1 cellular context compared by ENCODE assay signal in the genomic region with DNA sequence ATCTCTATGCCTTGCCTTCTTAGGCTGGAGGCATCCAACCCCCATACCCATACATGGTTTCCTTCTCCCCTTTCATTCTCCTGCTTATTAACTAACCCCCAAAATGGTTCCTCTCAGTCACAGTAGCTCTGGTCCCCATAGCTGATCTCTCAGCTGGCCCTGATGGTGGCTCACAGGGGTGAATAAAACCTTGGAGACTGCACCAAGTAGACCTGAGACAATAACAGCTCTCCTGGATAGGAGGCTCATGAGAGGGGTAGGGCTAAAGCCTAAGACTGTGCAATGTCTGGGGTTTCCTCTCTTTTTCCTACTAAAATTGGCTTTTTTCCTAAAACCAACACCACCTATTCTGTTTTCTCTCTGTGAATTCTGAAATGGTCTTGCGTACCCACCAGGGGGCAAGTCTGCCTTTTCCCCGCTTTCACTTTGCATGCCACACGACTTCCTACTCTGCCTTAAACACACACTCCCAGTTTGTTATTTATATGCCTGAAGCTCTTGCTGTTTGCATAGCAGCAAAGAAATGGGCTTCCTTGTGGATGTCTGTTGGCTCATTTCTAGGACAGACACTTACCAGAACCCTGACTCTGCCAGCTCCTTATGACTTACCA.
A peak's percentile ranks its signal among the peaks of the same experiment; 100 is the strongest.
TF ChIP-seq lines count a peak whose summit lies in the region.

No MANE protein-coding gene starts in this region.

TF ChIP-seq in HepG2, 621 proteins besides CTCF, POLR2A, EP300 and RAD21:
- TF ChIP-seq, protein P1, sequence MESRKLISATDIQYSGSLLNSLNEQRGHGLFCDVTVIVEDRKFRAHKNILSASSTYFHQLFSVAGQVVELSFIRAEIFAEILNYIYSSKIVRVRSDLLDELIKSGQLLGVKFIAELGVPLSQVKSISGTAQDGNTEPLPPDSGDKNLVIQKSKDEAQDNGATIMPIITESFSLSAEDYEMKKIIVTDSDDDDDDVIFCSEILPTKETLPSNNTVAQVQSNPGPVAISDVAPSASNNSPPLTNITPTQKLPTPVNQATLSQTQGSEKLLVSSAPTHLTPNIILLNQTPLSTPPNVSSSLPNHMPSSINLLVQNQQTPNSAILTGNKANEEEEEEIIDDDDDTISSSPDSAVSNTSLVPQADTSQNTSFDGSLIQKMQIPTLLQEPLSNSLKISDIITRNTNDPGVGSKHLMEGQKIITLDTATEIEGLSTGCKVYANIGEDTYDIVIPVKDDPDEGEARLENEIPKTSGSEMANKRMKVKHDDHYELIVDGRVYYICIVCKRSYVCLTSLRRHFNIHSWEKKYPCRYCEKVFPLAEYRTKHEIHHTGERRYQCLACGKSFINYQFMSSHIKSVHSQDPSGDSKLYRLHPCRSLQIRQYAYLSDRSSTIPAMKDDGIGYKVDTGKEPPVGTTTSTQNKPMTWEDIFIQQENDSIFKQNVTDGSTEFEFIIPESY (CRISPR knock-in tag; IDR thresholded peaks at IDR 0.05) = peak; percentile 52; the same call in 1 of the 2 replicates
- TF ChIP-seq REPIN1 (CRISPR knock-in tag; IDR thresholded peaks at IDR 0.05; ENCODE audit: borderline replicate concordance, low read depth) = 0 out of 2 replicates have a peak, but pooled peaks have one; percentile 25
- 0 out of 2 replicates have a peak, but pooled peaks have one; percentile 27 for TF ChIP-seq ELF3 (CRISPR knock-in tag; IDR thresholded peaks at IDR 0.05)
- TF ChIP-seq SMC3 (IDR thresholded peaks at IDR 0.05; ENCODE audit: low read length) = peak; percentile 71
- no peak for TF ChIP-seq GZF1 (CRISPR knock-in tag; IDR thresholded peaks at IDR 0.05)
- TF ChIP-seq STAG1 (CRISPR knock-in tag; IDR thresholded peaks at IDR 0.05) = peak; percentile 69
- no peak for TF ChIP-seq HCFC1 (IDR thresholded peaks at IDR 0.05; ENCODE audit: low read depth, low read length)
- TF ChIP-seq ZBTB20 (CRISPR knock-in tag; IDR thresholded peaks at IDR 0.05; ENCODE audit: borderline replicate concordance, low read depth) = no peak
TF ChIP-seq in HepG2: peak in this region for 5.
